Comparison of ENCODE assay signal across 21 cellular contexts in genomic region chr1:46278807-46279206, GRCh38. TPM values are rescaled to one million over a fixed set of nuclear protein-coding genes. Genes with fewer than 3 reads are reported as not detected.
DNase-seq lines count a peak whose midpoint lies in the region; ATAC-seq, FAIRE-seq and TF ChIP-seq lines count a peak whose summit lies in the region.
"Had no signal": no experiment of that assay in that cellular context is flagged by ENCODE, and none has a peak within 500 bp of the region (broad histone marks: within the 10 kb centered on the region; RNA-seq: fewer than 3 reads in every experiment).

No MANE protein-coding gene starts in this region.

- H4K20me1 ChIP-seq in OCI-LY7 (ENCODE audit: insufficient read depth, low read length): no peaks in the 10 kb centered on the region
- no peaks in the 10 kb centered on the region for H4K20me1 ChIP-seq in HepG2 (ENCODE audit: insufficient read depth, low read length)

- no peaks in the 10 kb centered on the region for H3K9me2 ChIP-seq in OCI-LY7 (ENCODE audit: insufficient read depth, low read length)

- H3K9me3 ChIP-seq in OCI-LY7 (ENCODE audit: low read length) (no peaks in the 10 kb centered on the region), breast epithelium (no peaks in the 10 kb centered on the region), HepG2 (ENCODE audit: low read length) (no peaks in the 10 kb centered on the region)
- H3K9me3 ChIP-seq: SJCRH30, upper lobe of left lung had no signal

- H3K79me2 ChIP-seq in OCI-LY7 (ENCODE audit: insufficient read depth, low read depth, low read length) (no peaks in the 10 kb centered on the region), HepG2 (ENCODE audit: insufficient read depth, low read length) (no peaks in the 10 kb centered on the region)
- H3K79me2 ChIP-seq: hepatocyte had no signal

- H3K4me1 ChIP-seq in OCI-LY7 (ENCODE audit: insufficient read depth, low read length, poor library complexity, severe bottlenecking) (no peaks in the 10 kb centered on the region), breast epithelium (no peaks in the 10 kb centered on the region), HepG2 (ENCODE audit: insufficient read depth, low read length) (peaks cover 13% of the 10 kb centered on the region)
- H3K4me1 ChIP-seq: SJCRH30, upper lobe of left lung had no signal

- no peak for TF ChIP-seq RAD21 in HepG2 (CRISPR knock-in tag; IDR thresholded peaks at IDR 0.05)

- CTCF ChIA-PET in OCI-LY7 (lab: Charles Lee; ENCODE audit: unreplicated experiment) (no interaction called here), HepG2 (lab: Yijun Ruan, JAX; ENCODE audit: low intra/inter-chr PET ratio, low total read pairs) (no interaction called here)

- H3K4me3 ChIP-seq in OCI-LY7 (ENCODE audit: low read depth, low read length, poor library complexity, severe bottlenecking): no peak overlapping the region
- no peak overlapping the region for H3K4me3 ChIP-seq in breast epithelium
- no peak overlapping the region for H3K4me3 ChIP-seq in HepG2 (replicated peaks in 1 of 3; ENCODE audit: insufficient read depth in 1 of 3, low read depth in 2 of 3, low read length in 3 of 3)
- H3K4me3 ChIP-seq: hepatocyte, lung, SJCRH30, upper lobe of left lung had no signal

- H2AFZ ChIP-seq in OCI-LY7 (ENCODE audit: low read length) (no peak overlapping the region), HepG2 (ENCODE audit: low read length) (no peak overlapping the region)
- H2AFZ ChIP-seq: hepatocyte had no signal

- H3K4me2 ChIP-seq in OCI-LY7 (ENCODE audit: low read length) (no peak overlapping the region), HepG2 (ENCODE audit: low read depth, low read length) (no peak overlapping the region)
- H3K4me2 ChIP-seq: hepatocyte had no signal

- WGBS in HepG2 (ENCODE audit: low lambda C conversion rate): 100% methylated on average over 6 of the region's 12 CpGs

- in situ Hi-C loops in HepG2 (cut with HindIII; ENCODE audit: extremely low pct_ligation_motif_present, low pct_unique_long_range_greater_than_20kb): no loop called here

- no peak overlapping the region for H3K27ac ChIP-seq in OCI-LY7 (ENCODE audit: low read depth, low read length, poor library complexity, severe bottlenecking)
- peak overlapping the region; percentile 12 to 44 for H3K27ac ChIP-seq in breast epithelium
- H3K27ac ChIP-seq in HepG2 (ENCODE audit: extremely low read length, insufficient read depth, low read length): no peak overlapping the region
- H3K27ac ChIP-seq: hepatocyte, SJCRH30, upper lobe of left lung had no signal

- POLR2A ChIA-PET in OCI-LY7 (lab: Charles Lee) (no interaction called here), HepG2 (lab: Yijun Ruan, JAX) (interaction anchor here (0.6 kb wide), 1 partner anchor 61 kb away, joined by 3 read pairs; no protein-coding TSS in a partner anchor)

- TF ChIP-seq EP300 in HepG2 (IDR thresholded peaks at IDR 0.05; ENCODE audit: low read depth in 2 of 2, low read length in 2 of 2) (no peak), HepG2 (CRISPR knock-in tag; IDR thresholded peaks at IDR 0.05; ENCODE audit: borderline replicate concordance) (no peak)

- no peak for FAIRE-seq in HepG2 (lab: Jason Lieb, UNC)

- TF ChIP-seq CTCF in OCI-LY7 (conservative IDR thresholded peaks at IDR 0.05; ENCODE audit: low read length) (no peak), breast epithelium (IDR thresholded peaks at IDR 0.05) (no peak), HepG2 (CRISPR knock-in tag; IDR thresholded peaks at IDR 0.05) (no peak)

- H3K9ac ChIP-seq in HepG2 (ENCODE audit: insufficient read depth, low read depth, low read length): no peak overlapping the region

- intact Hi-C loops in OCI-LY7 (cut with micrococcal nuclease; ENCODE audit: unreplicated experiment) (no loop called here), breast epithelium (cut with DNase I; ENCODE audit: low total_unique reads) (no loop called here), HepG2 (cut with micrococcal nuclease; ENCODE audit: unreplicated experiment) (no loop called here)

- H3K36me3 ChIP-seq in OCI-LY7 (ENCODE audit: insufficient read depth, low read length) (peaks cover 93% of the 10 kb centered on the region), breast epithelium (peaks cover 6% of the 10 kb centered on the region), HepG2 (replicated peaks in 1 of 2; ENCODE audit: control insufficient read depth in 1 of 2, insufficient read depth in 2 of 2, low read length in 2 of 2) (peaks cover 16 to 68% of the 10 kb centered on the region in 2 experiments)

- H3K27me3 ChIP-seq in breast epithelium (no peaks in the 10 kb centered on the region), HepG2 (ENCODE audit: control insufficient read depth in 1 of 2, insufficient read depth in 2 of 2, low read length in 2 of 2) (no peaks in the 10 kb centered on the region)
- H3K27me3 ChIP-seq: hepatocyte, SJCRH30, upper lobe of left lung had no signal

- peak; percentile 5; the same call in 1 of the 3 replicates for ATAC-seq in HepG2
- ATAC-seq in GM19452 (IDR thresholded peaks at IDR 0.05; ENCODE audit: unreplicated experiment): no peak
- ATAC-seq: activated CD8-positive, alpha-beta T cell treated with anti-CD3 and anti-CD28 coated beads, Interleukin-2, amount 10 ng/mL, durations not matched to agents 7 days and 5 days; CD8-positive, alpha-beta T cell; stimulated activated naive CD8-positive, alpha-beta T cell treated with anti-CD3 and anti-CD28 coated beads, Interleukin-15, amount 100 ng/mL, for 72 hours; T-helper 17 cell had no signal

- DNase-seq in Daoy (ENCODE audit: low read depth): peak; percentile 26
- DNase-seq in OCI-LY7 (ENCODE audit: low spot score): no peak
- peak in 1 of 2 donors; percentile 51 for DNase-seq in breast epithelium (ENCODE audit: low spot score in 2 of 2)
- DNase-seq in HepG2 (ENCODE audit: low spot score): no peak
- no peak for DNase-seq in epidermal melanocyte (ENCODE audit: insufficient read length, low spot score)
- DNase-seq in activated CD4-positive, alpha-beta T cell treated with anti-CD3 and anti-CD28 coated beads, Interleukin-2, amount 50 U/mL, for 48 hours: no peak
- no peak for DNase-seq in NCI-H187 treated with DMSO at 0.1 percent for 48 hours (lab: John Stamatoyannopoulos, UW)
- DNase-seq: activated CD8-positive, alpha-beta T cell treated with anti-CD3 and anti-CD28 coated beads, Interleukin-2, amount 10 ng/mL, durations not matched to agents 7 days and 5 days; activated T-cell treated with anti-CD3 and anti-CD28 coated beads, Interleukin-2, amount 50 U/mL, for 48 hours; CD8-positive, alpha-beta T cell; islet precursor cell; NCI-H2029; NCI-H510A; SJCRH30; stimulated activated CD4-positive, alpha-beta T cell treated with anti-CD3 and anti-CD28 coated beads, Interleukin-1b, Interleukin-23, amount 100 ng/mL, for 48 hours; stimulated activated naive CD8-positive, alpha-beta T cell treated with anti-CD3 and anti-CD28 coated beads, Interleukin-15, amount 100 ng/mL, for 72 hours; T-helper 17 cell had no signal

- no peak for TF ChIP-seq POLR2A in breast epithelium (IDR thresholded peaks at IDR 0.05)
- peak in 1 of 2 experiments; percentile 46; a peak in 3 of 4 replicates for TF ChIP-seq POLR2A in HepG2 (IDR thresholded peaks at IDR 0.05; ENCODE audit: insufficient read depth in 1 of 2, low read depth in 2 of 2, low read length in 2 of 2)

- BruUV-seq in OCI-LY7 (replicated peaks; lab: Mats Ljungman, UMichigan) (TSS peak; percentile 9), HepG2 (replicated peaks; lab: Mats Ljungman, UMichigan) (no TSS peak)

RNA-seq across cellular contexts. Expression of gene LRRC41, which starts 24.6 kb away (rescaled TPM):
- 50.2 and 61.0 TPM in 2 replicates for total RNA-seq in Daoy (2014; rRNA removed; shearing (Covaris generic))
- total RNA-seq in OCI-LY7 (2014; rRNA removed; shearing (Covaris generic)): 24.1 and 36.8 TPM in 2 replicates
- total RNA-seq in OCI-LY7 (2022) (43.7 and 48.8 TPM in 2 replicates), breast epithelium (10 to 100 TPM; 60.0 to 85.5 (median 69.2) TPM), HepG2 (2016; rRNA removed; fragmentation: Illumina TruSeq; extraction: Trizol) (51.9 and 53.6 TPM in 2 replicates)
- total RNA-seq in HepG2 (2016; cell fraction: cytosol; rRNA removed; fragmentation: Illumina TruSeq; extraction: Trizol; ENCODE audit: low read depth): 8.7 and 10.1 TPM in 2 replicates
- 44.9 and 54.0 TPM in 2 replicates for total RNA-seq in HepG2 (2016; cell fraction: insoluble cytoplasmic fraction; rRNA removed; fragmentation: Illumina TruSeq; extraction: Trizol)
- total RNA-seq in HepG2 (2016; cell fraction: membrane; rRNA removed; fragmentation: Illumina TruSeq; extraction: Trizol): 22.7 and 23.9 TPM in 2 replicates
- 37.9 and 43.3 TPM in 2 replicates for total RNA-seq in HepG2 (2016; cell fraction: nucleus; rRNA removed; fragmentation: Illumina TruSeq; extraction: Trizol)
- 48.1 and 64.1 TPM in 2 replicates for polyA plus RNA-seq in HepG2 (2011; rRNA removed)
- 44.5 and 50.8 TPM in 2 replicates for polyA plus RNA-seq in HepG2 (2011; cell fraction: cytosol; rRNA removed)
- 63.0 and 69.0 TPM in 2 replicates for polyA plus RNA-seq in HepG2 (2011; cell fraction: nucleus; rRNA removed)
- polyA plus RNA-seq in HepG2 (2012): 28.1 and 28.9 TPM in 2 replicates
- polyA plus RNA-seq in HepG2 (2016; cell fraction: cytosol; fragmentation: Illumina TruSeq; extraction: Trizol; ENCODE audit: low read depth): 5.9 and 6.3 TPM in 2 replicates
- polyA plus RNA-seq in HepG2 (2016; cell fraction: insoluble cytoplasmic fraction; fragmentation: Illumina TruSeq; extraction: Trizol; ENCODE audit: low read depth): 40.8 and 53.0 TPM in 2 replicates
- polyA plus RNA-seq in HepG2 (2016; cell fraction: membrane; fragmentation: Illumina TruSeq; extraction: Trizol; ENCODE audit: low read depth): 13.1 and 15.2 TPM in 2 replicates
- 60.2 and 64.7 TPM in 2 replicates for polyA plus RNA-seq in HepG2 (2016; cell fraction: nucleus; fragmentation: Illumina TruSeq; extraction: Trizol; ENCODE audit: insufficient read depth, low read depth)
- 54.6 and 133 TPM in 2 replicates for polyA minus RNA-seq in HepG2 (2011; rRNA and poly(A)+ RNA removed; ENCODE audit: low replicate concordance)
- polyA minus RNA-seq in HepG2 (2011; cell fraction: cytosol; rRNA and poly(A)+ RNA removed): 44.0 and 45.3 TPM in 2 replicates
- 36.3 and 42.6 TPM in 2 replicates for polyA minus RNA-seq in HepG2 (2011; cell fraction: nucleus; rRNA and poly(A)+ RNA removed)

RNA-seq across cellular contexts. Expression of gene UQCRH, which starts 24.7 kb away (rescaled TPM):
- total RNA-seq in Daoy (2014; rRNA removed; shearing (Covaris generic)): 1,306 and 1,452 TPM in 2 replicates
- total RNA-seq in OCI-LY7 (2014; rRNA removed; shearing (Covaris generic)): 693 and 1,106 TPM in 2 replicates
- total RNA-seq in OCI-LY7 (2022) (450 and 489 TPM in 2 replicates), breast epithelium (100 to 1,000 TPM; 300 to 334 (median 301) TPM), HepG2 (2016; rRNA removed; fragmentation: Illumina TruSeq; extraction: Trizol) (556 and 776 TPM in 2 replicates)
- total RNA-seq in HepG2 (2016; cell fraction: cytosol; rRNA removed; fragmentation: Illumina TruSeq; extraction: Trizol; ENCODE audit: low read depth): 326 and 342 TPM in 2 replicates
- total RNA-seq in HepG2 (2016; cell fraction: insoluble cytoplasmic fraction; rRNA removed; fragmentation: Illumina TruSeq; extraction: Trizol): 557 and 814 TPM in 2 replicates
- total RNA-seq in HepG2 (2016; cell fraction: membrane; rRNA removed; fragmentation: Illumina TruSeq; extraction: Trizol): 684 and 739 TPM in 2 replicates
- 202 and 207 TPM in 2 replicates for total RNA-seq in HepG2 (2016; cell fraction: nucleus; rRNA removed; fragmentation: Illumina TruSeq; extraction: Trizol)
- 389 and 548 TPM in 2 replicates for polyA plus RNA-seq in HepG2 (2011; rRNA removed)
- 498 and 858 TPM in 2 replicates for polyA plus RNA-seq in HepG2 (2011; cell fraction: cytosol; rRNA removed)
- polyA plus RNA-seq in HepG2 (2011; cell fraction: nucleus; rRNA removed): 97.1 and 129 TPM in 2 replicates
- 542 and 600 TPM in 2 replicates for polyA plus RNA-seq in HepG2 (2012)
- polyA plus RNA-seq in HepG2 (2016; cell fraction: cytosol; fragmentation: Illumina TruSeq; extraction: Trizol; ENCODE audit: low read depth): 372 and 389 TPM in 2 replicates
- polyA plus RNA-seq in HepG2 (2016; cell fraction: insoluble cytoplasmic fraction; fragmentation: Illumina TruSeq; extraction: Trizol; ENCODE audit: low read depth): 673 and 752 TPM in 2 replicates
- 615 and 634 TPM in 2 replicates for polyA plus RNA-seq in HepG2 (2016; cell fraction: membrane; fragmentation: Illumina TruSeq; extraction: Trizol; ENCODE audit: low read depth)
- 308 and 323 TPM in 2 replicates for polyA plus RNA-seq in HepG2 (2016; cell fraction: nucleus; fragmentation: Illumina TruSeq; extraction: Trizol; ENCODE audit: insufficient read depth, low read depth)
- polyA minus RNA-seq in HepG2 (2011; rRNA and poly(A)+ RNA removed; ENCODE audit: low replicate concordance): 40.3 and 86.2 TPM in 2 replicates
- polyA minus RNA-seq in HepG2 (2011; cell fraction: cytosol; rRNA and poly(A)+ RNA removed): 75.1 and 87.3 TPM in 2 replicates
- 50.6 and 82.3 TPM in 2 replicates for polyA minus RNA-seq in HepG2 (2011; cell fraction: nucleus; rRNA and poly(A)+ RNA removed)

RNA-seq across cellular contexts. Expression of gene RAD54L, which starts 31.2 kb away (rescaled TPM):
- 19.9 and 22.5 TPM in 2 replicates for total RNA-seq in Daoy (2014; rRNA removed; shearing (Covaris generic))
- 53.3 and 62.6 TPM in 2 replicates for total RNA-seq in OCI-LY7 (2014; rRNA removed; shearing (Covaris generic))
- total RNA-seq in OCI-LY7 (2022) (78.5 and 84.6 TPM in 2 replicates), breast epithelium (1 to 10 TPM in 2 of 3 donors, not detected in 1; 1.8 to 4.9 TPM), HepG2 (2016; rRNA removed; fragmentation: Illumina TruSeq; extraction: Trizol) (30.0 and 30.1 TPM in 2 replicates)
- total RNA-seq in HepG2 (2016; cell fraction: cytosol; rRNA removed; fragmentation: Illumina TruSeq; extraction: Trizol; ENCODE audit: low read depth): 6.0 and 6.4 TPM in 2 replicates
- 25.4 and 26.8 TPM in 2 replicates for total RNA-seq in HepG2 (2016; cell fraction: insoluble cytoplasmic fraction; rRNA removed; fragmentation: Illumina TruSeq; extraction: Trizol)
- 16.3 and 17.5 TPM in 2 replicates for total RNA-seq in HepG2 (2016; cell fraction: membrane; rRNA removed; fragmentation: Illumina TruSeq; extraction: Trizol)
- total RNA-seq in HepG2 (2016; cell fraction: nucleus; rRNA removed; fragmentation: Illumina TruSeq; extraction: Trizol): 30.2 and 34.5 TPM in 2 replicates
- polyA plus RNA-seq in HepG2 (2011; rRNA removed): 8.1 and 10.2 TPM in 2 replicates
- polyA plus RNA-seq in HepG2 (2011; cell fraction: cytosol; rRNA removed): 3.9 and 7.1 TPM in 2 replicates
- 30.4 and 45.7 TPM in 2 replicates for polyA plus RNA-seq in HepG2 (2011; cell fraction: nucleus; rRNA removed)
- 4.8 and 8.9 TPM in 2 replicates for polyA plus RNA-seq in HepG2 (2012)
- 3.8 TPM in 2 replicates for polyA plus RNA-seq in HepG2 (2016; cell fraction: cytosol; fragmentation: Illumina TruSeq; extraction: Trizol; ENCODE audit: low read depth)
- polyA plus RNA-seq in HepG2 (2016; cell fraction: insoluble cytoplasmic fraction; fragmentation: Illumina TruSeq; extraction: Trizol; ENCODE audit: low read depth): 26.5 and 31.7 TPM in 2 replicates
- polyA plus RNA-seq in HepG2 (2016; cell fraction: membrane; fragmentation: Illumina TruSeq; extraction: Trizol; ENCODE audit: low read depth): 6.5 and 9.4 TPM in 2 replicates
- 84.2 and 90.7 TPM in 2 replicates for polyA plus RNA-seq in HepG2 (2016; cell fraction: nucleus; fragmentation: Illumina TruSeq; extraction: Trizol; ENCODE audit: insufficient read depth, low read depth)
- 10.8 and 28.0 TPM in 2 replicates for polyA minus RNA-seq in HepG2 (2011; rRNA and poly(A)+ RNA removed; ENCODE audit: low replicate concordance)
- polyA minus RNA-seq in HepG2 (2011; cell fraction: cytosol; rRNA and poly(A)+ RNA removed): 5.3 and 6.1 TPM in 2 replicates
- polyA minus RNA-seq in HepG2 (2011; cell fraction: nucleus; rRNA and poly(A)+ RNA removed): 8.3 and 15.1 TPM in 2 replicates

Comparison
In these comparisons a context has a peak if more than half of its experiments do, and no peak if none do; other contexts are left out.
1. H3K27ac ChIP-seq: peak in breast epithelium (2 of 2); none in OCI-LY7 (single experiment) and HepG2 (single experiment).